Comparison of ENCODE assay signal across 1 cellular context in genomic region chr9:127611796-127612790, GRCh38.
TF ChIP-seq lines count a peak whose summit lies in the region.

Gene STXBP1 (plus strand): TSS chr9:127612277. CDS start chr9:127612404, 127 bp downstream.

TF ChIP-seq in SK-N-SH treated with all-trans-retinoic acid at 6 μM for 48 hours, 23 proteins besides CTCF, POLR2A, EP300 and RAD21 (continued from another document):
- TF ChIP-seq POU6F1 (CRISPR knock-in tag; IDR thresholded peaks at IDR 0.05; ENCODE audit: borderline replicate concordance, low read depth) = no peak
- TF ChIP-seq RARB (CRISPR knock-in tag; IDR thresholded peaks at IDR 0.05) = no peak
- TF ChIP-seq TCF4 (CRISPR knock-in tag; IDR thresholded peaks at IDR 0.05; ENCODE audit: borderline replicate concordance) = no peak
- TF ChIP-seq ZC3H10 (CRISPR knock-in tag; IDR thresholded peaks at IDR 0.05) = no peak
- TF ChIP-seq CSDC2 (CRISPR knock-in tag; IDR thresholded peaks at IDR 0.05) = no peak
- TF ChIP-seq ZNF565 (CRISPR knock-in tag; conservative IDR thresholded peaks at IDR 0.05; ENCODE audit: low read depth) = no peak
- TF ChIP-seq ARNTL (CRISPR knock-in tag; IDR thresholded peaks at IDR 0.05; ENCODE audit: borderline replicate concordance, low read depth) = no peak
